In genomic region chr3:139491027-139491700, GRCh38 we compare ENCODE assay signal across 17 cellular contexts. TPM values are rescaled to one million over a fixed set of nuclear protein-coding genes. Genes with fewer than 3 reads are reported as not detected.
DNase-seq lines count a peak whose midpoint lies in the region; ATAC-seq and TF ChIP-seq lines count a peak whose summit lies in the region.
"Had no signal": no experiment of that assay in that cellular context is flagged by ENCODE, and none has a peak within 500 bp of the region (broad histone marks: within the 10 kb centered on the region; RNA-seq: fewer than 3 reads in every experiment).

No MANE protein-coding gene starts in this region.

- H3K79me2 ChIP-seq in OCI-LY7 (ENCODE audit: insufficient read depth, low read depth, low read length) = no peaks in the 10 kb centered on the region

- H3K27ac ChIP-seq in left lung (no peak overlapping the region), WERI-Rb-1 (no peak overlapping the region), OCI-LY7 (ENCODE audit: low read depth, low read length, poor library complexity, severe bottlenecking) (no peak overlapping the region)
- H3K27ac ChIP-seq: BLaER1 treated with 17β-estradiol and CSF1 and Interleukin-3, amounts not matched to agents 10 nM and 100 nM; RWPE1 had no signal

- intact Hi-C loops in left lung (cut with DNase I) (no loop called here), OCI-LY7 (cut with micrococcal nuclease; ENCODE audit: unreplicated experiment) (no loop called here)

- H3K9me2 ChIP-seq in OCI-LY7 (ENCODE audit: insufficient read depth, low read length) = no peaks in the 10 kb centered on the region

- no peak overlapping the region for H2AFZ ChIP-seq in OCI-LY7 (ENCODE audit: low read length)

- CTCF ChIA-PET in OCI-LY7 (lab: Charles Lee; ENCODE audit: unreplicated experiment) = no interaction called here

- H3K4me3 ChIP-seq in NT2/D1 (ENCODE audit: insufficient read length, low read depth) (no peak overlapping the region), left lung (no peak overlapping the region), WERI-Rb-1 (ENCODE audit: low read depth, low read length) (no peak overlapping the region), OCI-LY7 (ENCODE audit: low read depth, low read length, poor library complexity, severe bottlenecking) (no peak overlapping the region)
- H3K4me3 ChIP-seq: BLaER1 treated with 17β-estradiol and CSF1 and Interleukin-3, amounts not matched to agents 10 nM and 100 nM had no signal

- H3K36me3 ChIP-seq in NT2/D1 (ENCODE audit: insufficient read depth, insufficient read length, low read length) (peaks cover 6% of the 10 kb centered on the region), left lung (no peaks in the 10 kb centered on the region), WERI-Rb-1 (no peaks in the 10 kb centered on the region), OCI-LY7 (ENCODE audit: insufficient read depth, low read length) (no peaks in the 10 kb centered on the region)

- no peak overlapping the region for H3K9ac ChIP-seq in NT2/D1 (ENCODE audit: insufficient read length, low read depth)
- H3K9ac ChIP-seq: BLaER1 treated with 17β-estradiol and CSF1 and Interleukin-3, amounts not matched to agents 10 nM and 100 nM had no signal

- H3K9me3 ChIP-seq in NT2/D1 (ENCODE audit: insufficient read depth, low read length) (peaks cover 44% of the 10 kb centered on the region), left lung (peaks cover 0 to 22% of the 10 kb centered on the region in 2 donors), WERI-Rb-1 (ENCODE audit: severe bottlenecking) (no peaks in the 10 kb centered on the region), OCI-LY7 (ENCODE audit: low read length) (no peaks in the 10 kb centered on the region)

- BruUV-seq in OCI-LY7 (replicated peaks; lab: Mats Ljungman, UMichigan) = no TSS peak

- POLR2A ChIA-PET in OCI-LY7 (lab: Charles Lee) = interaction anchor here (1.4 kb wide), 1 partner anchor 10 kb away, joined by 3 read pairs; no protein-coding TSS in a partner anchor

- H3K4me2 ChIP-seq in OCI-LY7 (ENCODE audit: low read length) = no peak overlapping the region
- H3K4me2 ChIP-seq: BLaER1 treated with 17β-estradiol and CSF1 and Interleukin-3, amounts not matched to agents 10 nM and 100 nM had no signal

- no peaks in the 10 kb centered on the region for H4K20me1 ChIP-seq in OCI-LY7 (ENCODE audit: insufficient read depth, low read length)
- H4K20me1 ChIP-seq: BLaER1 treated with 17β-estradiol and CSF1 and Interleukin-3, amounts not matched to agents 10 nM and 100 nM had no signal

- DNase-seq in DMS79 (lab: John Stamatoyannopoulos, UW) (peak; percentile 90), NCI-H1417 treated with DMSO at 0.1 percent for 48 hours (lab: John Stamatoyannopoulos, UW) (peak; percentile 56), NT2/D1 (ENCODE audit: low read depth, low spot score) (peak; percentile 43), left lung (peak in 1 of 2 donors; percentile 39), WERI-Rb-1 (no peak), OCI-LY7 (ENCODE audit: low spot score) (no peak), left lobe of liver (ENCODE audit: low spot score) (no peak)
- DNase-seq: activated naive CD4-positive, alpha-beta T cell treated with Interleukin-2 at 50 U/mL for 16 hours; KBM-7; NCI-H226; stimulated activated CD4-positive, alpha-beta T cell treated with anti-CD3 and anti-CD28 coated beads, Interleukin-4, amount 100 ng/mL, for 1 hour; stimulated activated naive CD4-positive, alpha-beta T cell had no signal

- no peaks in the 10 kb centered on the region for H3K27me3 ChIP-seq in NT2/D1 (ENCODE audit: insufficient read depth, insufficient read length)
- H3K27me3 ChIP-seq in left lung = no peaks in the 10 kb centered on the region
- H3K27me3 ChIP-seq in WERI-Rb-1 (ENCODE audit: insufficient read depth, low read depth, severe bottlenecking) = no peaks in the 10 kb centered on the region
- H3K27me3 ChIP-seq: BLaER1 treated with 17β-estradiol and CSF1 and Interleukin-3, amounts not matched to agents 10 nM and 100 nM had no signal

- TF ChIP-seq CTCF in left lung (IDR thresholded peaks at IDR 0.05) (no peak), WERI-Rb-1 (IDR thresholded peaks at IDR 0.05; ENCODE audit: low read depth, low read length) (no peak), OCI-LY7 (conservative IDR thresholded peaks at IDR 0.05; ENCODE audit: low read length) (no peak)

- ATAC-seq in left lung (peak; percentile 98), GM18868 (IDR thresholded peaks at IDR 0.05; ENCODE audit: unreplicated experiment) (no peak), left lobe of liver (no peak)

- H3K4me1 ChIP-seq in NT2/D1 (ENCODE audit: insufficient read depth, insufficient read length) = peaks cover 4% of the 10 kb centered on the region
- no peaks in the 10 kb centered on the region for H3K4me1 ChIP-seq in left lung
- no peaks in the 10 kb centered on the region for H3K4me1 ChIP-seq in OCI-LY7 (ENCODE audit: insufficient read depth, low read length, poor library complexity, severe bottlenecking)
- H3K4me1 ChIP-seq: BLaER1 treated with 17β-estradiol and CSF1 and Interleukin-3, amounts not matched to agents 10 nM and 100 nM had no signal

RNA-seq across cellular contexts. Expression of gene RBP2, which starts 14.8 kb away (rescaled TPM):
- 1 to 10 TPM in 1 of 2 donors, not detected in 1; 9.3 TPM for total RNA-seq in left lung
- total RNA-seq in OCI-LY7 (2014; rRNA removed; shearing (Covaris generic)) = not detected in 2 replicates
- not detected in 2 replicates for total RNA-seq in OCI-LY7 (2022)
- not detected for total RNA-seq in left lobe of liver
- total RNA-seq: activated CD8-positive, alpha-beta memory T cell treated with anti-CD3 and anti-CD28 coated beads for 36 hours; pulmonary artery endothelial cell had no signal

RNA-seq across cellular contexts. Expression of gene RBP1, which starts 48.4 kb away (rescaled TPM):
- total RNA-seq in left lung (10 to 100 TPM; 14.1 to 27.6 TPM), OCI-LY7 (2022) (not detected in 2 replicates), left lobe of liver (29.8 TPM)
- not detected in 2 replicates for total RNA-seq in OCI-LY7 (2014; rRNA removed; shearing (Covaris generic))
- total RNA-seq: activated CD8-positive, alpha-beta memory T cell treated with anti-CD3 and anti-CD28 coated beads for 36 hours had no signal

Comparison
In these comparisons a context has a peak if more than half of its experiments do, and no peak if none do; other contexts are left out.
1. DNase-seq: peak in DMS79 (single experiment), NCI-H1417 treated with DMSO at 0.1 percent for 48 hours (single experiment) and NT2/D1 (single experiment); none in WERI-Rb-1 (single experiment), OCI-LY7 (single experiment) and left lobe of liver (single experiment).
2. RNA of gene RBP1, which starts 48.4 kb away (total RNA-seq): 29.8 TPM in left lobe of liver (single experiment) and 14.1 to 27.6 TPM in left lung; not detected in OCI-LY7; every median in the first group is over 10 times any median in the second.